ENCODE assay signal across 8 cellular contexts in genomic region chr3:12187448-12188327, GRCh38. TPM values are rescaled to one million over a fixed set of nuclear protein-coding genes. Genes with fewer than 3 reads are reported as not detected.
A peak's percentile ranks its signal among the peaks of the same experiment; 100 is the strongest.
DNase-seq lines count a peak whose midpoint lies in the region; ATAC-seq, FAIRE-seq and TF ChIP-seq lines count a peak whose summit lies in the region.

No MANE protein-coding gene starts in this region.

- peak overlapping the region; percentile 7 for H3K4me3 ChIP-seq in choroid plexus epithelial cell (ENCODE audit: low read depth, low read length)

- DNase-seq in SIG-M5 (lab: John Stamatoyannopoulos, UW) (peak; percentile 87), choroid plexus epithelial cell (ENCODE audit: low read depth) (peak; percentile 77), natural killer cell (no peak), urothelium cell line (ENCODE audit: low spot score) (peak; percentile 65), foreskin melanocyte (no peak), glutamatergic neuron (no peak)

- H3K4me3 Mint-ChIP-seq in natural killer cell = no peak overlapping the region
- H3K4me3 Mint-ChIP-seq in glutamatergic neuron (ENCODE audit: unreplicated experiment) = no peak overlapping the region

- H3K27me3 Mint-ChIP-seq in natural killer cell (ENCODE audit: low read depth in 2 of 2) (peaks cover 4 to 15% of the 10 kb centered on the region in 2 donors), glutamatergic neuron (ENCODE audit: unreplicated experiment) (peaks cover 3% of the 10 kb centered on the region)

- intact Hi-C loops in natural killer cell (cut with micrococcal nuclease) = no loop called here

- H3K27ac Mint-ChIP-seq in natural killer cell = no peak overlapping the region
- no peak overlapping the region for H3K27ac Mint-ChIP-seq in glutamatergic neuron (ENCODE audit: unreplicated experiment)

- no peaks in the 10 kb centered on the region for H3K9me3 Mint-ChIP-seq in natural killer cell
- peaks cover 2% of the 10 kb centered on the region for H3K9me3 Mint-ChIP-seq in glutamatergic neuron (ENCODE audit: unreplicated experiment)

- no peak for FAIRE-seq in urothelium cell line (lab: Jason Lieb, UNC)

- ATAC-seq in GM18870 (IDR thresholded peaks at IDR 0.05; ENCODE audit: unreplicated experiment) (peak; percentile 55), HG02938 (IDR thresholded peaks at IDR 0.05; ENCODE audit: unreplicated experiment) (peak; percentile 55), natural killer cell (peak in 2 of 3 donors; percentile 41 to 71)

- H3K36me3 Mint-ChIP-seq in natural killer cell = no peaks in the 10 kb centered on the region
- H3K36me3 Mint-ChIP-seq in glutamatergic neuron (ENCODE audit: unreplicated experiment) = peaks cover 11% of the 10 kb centered on the region

- TF ChIP-seq CTCF in choroid plexus epithelial cell (conservative IDR thresholded peaks at IDR 0.05; ENCODE audit: low read depth, low read length) (no peak), natural killer cell (IDR thresholded peaks at IDR 0.05) (no peak), glutamatergic neuron (IDR thresholded peaks at IDR 0.05; ENCODE audit: partially characterized antibody, unreplicated experiment) (no peak)

- H3K4me1 Mint-ChIP-seq in natural killer cell (peaks cover 0 to 3% of the 10 kb centered on the region in 2 donors), glutamatergic neuron (ENCODE audit: low read depth, unreplicated experiment) (no peaks in the 10 kb centered on the region)

RNA-seq across cellular contexts. Expression of gene TIMP4, which starts 29.0 kb away (rescaled TPM):
- total RNA-seq in natural killer cell = not detected
- not detected for total RNA-seq in glutamatergic neuron (ENCODE audit: unreplicated experiment)

Comparison
In these comparisons a context has a peak if more than half of its experiments do, and no peak if none do; other contexts are left out.
1. DNase-seq: peak in SIG-M5 (single experiment), choroid plexus epithelial cell (single experiment) and urothelium cell line (single experiment); none in natural killer cell (single experiment), foreskin melanocyte (single experiment) and glutamatergic neuron (single experiment).
2. Peak in every context shown above with its lines, with median percentiles within 50 percentile points of each other: ATAC-seq.